Comparison of ENCODE assay signal across 1 cellular context in the genomic region with DNA sequence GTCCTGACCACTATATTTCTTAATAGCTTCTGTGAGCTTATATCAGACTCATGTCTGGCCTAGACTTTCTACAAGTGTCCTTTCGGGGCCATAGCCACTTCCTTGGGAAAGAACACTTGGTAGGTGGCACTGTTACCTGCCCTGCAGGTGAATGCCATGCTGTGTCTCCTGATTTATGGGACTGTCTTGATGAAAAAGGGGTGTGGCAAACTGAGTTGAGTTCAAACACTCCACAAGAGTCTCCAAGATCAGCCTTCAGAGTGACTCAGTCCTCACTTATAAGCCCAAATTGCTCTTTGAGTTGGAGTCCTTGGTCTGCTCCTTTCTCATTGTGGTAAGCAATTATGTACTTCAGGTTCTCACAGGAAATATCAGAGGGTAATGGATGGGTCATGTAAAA.
TF ChIP-seq lines count a peak whose summit lies in the region.

No MANE protein-coding gene starts in this region.

TF ChIP-seq in HepG2, 621 proteins besides CTCF, POLR2A, EP300 and RAD21:
- TF ChIP-seq ZNF703 (CRISPR knock-in tag; IDR thresholded peaks at IDR 0.05; ENCODE audit: borderline replicate concordance) = no peak
- no peak for TF ChIP-seq XBP1 (CRISPR knock-in tag; IDR thresholded peaks at IDR 0.05)
- no peak for TF ChIP-seq TSC22D2 (CRISPR knock-in tag; IDR thresholded peaks at IDR 0.05; ENCODE audit: borderline replicate concordance)
- TF ChIP-seq NAIF1 (CRISPR knock-in tag; IDR thresholded peaks at IDR 0.05; ENCODE audit: borderline replicate concordance) = no peak
- no peak for TF ChIP-seq ARNT (IDR thresholded peaks at IDR 0.05)
- TF ChIP-seq ZNF292 (CRISPR knock-in tag; IDR thresholded peaks at IDR 0.05; ENCODE audit: borderline replicate concordance, low read depth) = no peak
- no peak for TF ChIP-seq SNAI1 (CRISPR knock-in tag; IDR thresholded peaks at IDR 0.05; ENCODE audit: borderline replicate concordance)
- no peak for TF ChIP-seq ZSCAN12 (CRISPR knock-in tag; IDR thresholded peaks at IDR 0.05)
- TF ChIP-seq ZFYVE20 (CRISPR knock-in tag; IDR thresholded peaks at IDR 0.05; ENCODE audit: borderline replicate concordance, low read depth) = no peak
- no peak for TF ChIP-seq STAG1 (CRISPR knock-in tag; IDR thresholded peaks at IDR 0.05)
- no peak for TF ChIP-seq ZEB1 (IDR thresholded peaks at IDR 0.05; ENCODE audit: insufficient replicate concordance, low read depth)
- TF ChIP-seq CHCHD3 (CRISPR knock-in tag; IDR thresholded peaks at IDR 0.05) = no peak
- no peak for TF ChIP-seq KLF13 (CRISPR knock-in tag; IDR thresholded peaks at IDR 0.05)
- TF ChIP-seq ZNF3 (CRISPR knock-in tag; IDR thresholded peaks at IDR 0.05) = no peak
- TF ChIP-seq EZH2 (conservative IDR thresholded peaks at IDR 0.05; ENCODE audit: low read depth, low read length) = no peak
- TF ChIP-seq SUZ12 (IDR thresholded peaks at IDR 0.05; ENCODE audit: low read depth, low read length) = no peak
- TF ChIP-seq SMYD3 (CRISPR knock-in tag; IDR thresholded peaks at IDR 0.05) = no peak
- TF ChIP-seq, protein P1, sequence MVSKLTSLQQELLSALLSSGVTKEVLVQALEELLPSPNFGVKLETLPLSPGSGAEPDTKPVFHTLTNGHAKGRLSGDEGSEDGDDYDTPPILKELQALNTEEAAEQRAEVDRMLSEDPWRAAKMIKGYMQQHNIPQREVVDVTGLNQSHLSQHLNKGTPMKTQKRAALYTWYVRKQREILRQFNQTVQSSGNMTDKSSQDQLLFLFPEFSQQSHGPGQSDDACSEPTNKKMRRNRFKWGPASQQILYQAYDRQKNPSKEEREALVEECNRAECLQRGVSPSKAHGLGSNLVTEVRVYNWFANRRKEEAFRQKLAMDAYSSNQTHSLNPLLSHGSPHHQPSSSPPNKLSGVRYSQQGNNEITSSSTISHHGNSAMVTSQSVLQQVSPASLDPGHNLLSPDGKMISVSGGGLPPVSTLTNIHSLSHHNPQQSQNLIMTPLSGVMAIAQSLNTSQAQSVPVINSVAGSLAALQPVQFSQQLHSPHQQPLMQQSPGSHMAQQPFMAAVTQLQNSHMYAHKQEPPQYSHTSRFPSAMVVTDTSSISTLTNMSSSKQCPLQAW (CRISPR knock-in tag; IDR thresholded peaks at IDR 0.05) = no peak
- no peak for TF ChIP-seq TRIM24 (CRISPR knock-in tag; IDR thresholded peaks at IDR 0.05)
